17 cellular contexts compared by ENCODE assay signal in genomic region chr21:44898011-44898493, GRCh38. TPM values are rescaled to one million over a fixed set of nuclear protein-coding genes. Genes with fewer than 3 reads are reported as not detected.
DNase-seq lines count a peak whose midpoint lies in the region; ATAC-seq and TF ChIP-seq lines count a peak whose summit lies in the region.
"Had no signal": no experiment of that assay in that cellular context is flagged by ENCODE, and none has a peak within 500 bp of the region (broad histone marks: within the 10 kb centered on the region; RNA-seq: fewer than 3 reads in every experiment).

No MANE protein-coding gene starts in this region.

- no peak overlapping the region for H3K27ac ChIP-seq in right atrium auricular region
- H3K27ac ChIP-seq: SK-N-MC had no signal

- peak overlapping the region; percentile 36 for H3K27ac Mint-ChIP-seq in activated T-helper 17 cell treated with anti-CD3 and anti-CD28 coated beads, Interleukin-2, amount 50 U/mL, for 72 hours
- peak overlapping the region; percentile 43 for H3K27ac Mint-ChIP-seq in stimulated activated effector memory CD8-positive, alpha-beta T cell treated with anti-CD3 and anti-CD28 coated beads, Interleukin-12 subunit alpha, Interleukin-12 subunit beta, amount 100 ng/mL, for 72 hours
- H3K27ac Mint-ChIP-seq: HFFc6 had no signal

- intact Hi-C loops in left ventricle myocardium superior (cut with micrococcal nuclease), result no loop called here

- DNase-seq in left ventricle myocardium superior, result peak; percentile 27
- DNase-seq in right atrium auricular region (ENCODE audit: low spot score), result no peak
- peak; percentile 62 for DNase-seq in left kidney (ENCODE audit: low read depth, low spot score)
- no peak for DNase-seq in stimulated activated effector memory CD8-positive, alpha-beta T cell treated with anti-CD3 and anti-CD28 coated beads, Interleukin-12 subunit alpha, Interleukin-12 subunit beta, amount 100 ng/mL, for 72 hours (ENCODE audit: low spot score in 2 of 2)
- no peak for DNase-seq in foreskin fibroblast
- DNase-seq: HFFc6, Kasumi-1, MM.1S, NCI-H1092 treated with DMSO at 0.1 percent for 48 hours, NCI-H2081 treated with DMSO at 0.1 percent for 48 hours, NCI-H2227 treated with DMSO at 0.1 percent for 48 hours, NCI-H524 had no signal

- no peaks in the 10 kb centered on the region for H3K9me3 ChIP-seq in right atrium auricular region
- H3K9me3 ChIP-seq: BE2C had no signal

- H3K4me1 ChIP-seq in right atrium auricular region, result no peaks in the 10 kb centered on the region
- H3K4me1 ChIP-seq: BE2C had no signal

- no peak for TF ChIP-seq CTCF in right atrium auricular region (IDR thresholded peaks at IDR 0.05)
- no peak for TF ChIP-seq CTCF in foreskin fibroblast (IDR thresholded peaks at IDR 0.05; ENCODE audit: low read depth, low read length)

- ATAC-seq in left ventricle myocardium superior, result no peak
- ATAC-seq in activated T-helper 17 cell treated with anti-CD3 and anti-CD28 coated beads, Interleukin-2, amount 50 U/mL, for 72 hours (replicated peaks), result no peak
- no peak for ATAC-seq in stimulated activated effector memory CD8-positive, alpha-beta T cell treated with anti-CD3 and anti-CD28 coated beads, Interleukin-12 subunit alpha, Interleukin-12 subunit beta, amount 100 ng/mL, for 72 hours
- ATAC-seq in HG03565 (IDR thresholded peaks at IDR 0.05; ENCODE audit: unreplicated experiment), result no peak
- no peak for ATAC-seq in GM19035 (IDR thresholded peaks at IDR 0.05; ENCODE audit: unreplicated experiment)

- peaks cover 11% of the 10 kb centered on the region for H3K4me1 Mint-ChIP-seq in activated T-helper 17 cell treated with anti-CD3 and anti-CD28 coated beads, Interleukin-2, amount 50 U/mL, for 72 hours
- peaks cover 18% of the 10 kb centered on the region for H3K4me1 Mint-ChIP-seq in stimulated activated effector memory CD8-positive, alpha-beta T cell treated with anti-CD3 and anti-CD28 coated beads, Interleukin-12 subunit alpha, Interleukin-12 subunit beta, amount 100 ng/mL, for 72 hours

- H3K36me3 ChIP-seq in right atrium auricular region, result no peaks in the 10 kb centered on the region
- H3K36me3 ChIP-seq: BE2C had no signal

- H3K4me3 ChIP-seq in right atrium auricular region (no peak overlapping the region), foreskin fibroblast (ENCODE audit: low read depth in 1 of 2, low read length in 2 of 2) (no peak overlapping the region)
- H3K4me3 ChIP-seq: SK-N-MC had no signal

- no peaks in the 10 kb centered on the region for H3K27me3 Mint-ChIP-seq in activated T-helper 17 cell treated with anti-CD3 and anti-CD28 coated beads, Interleukin-2, amount 50 U/mL, for 72 hours

- peaks cover 82% of the 10 kb centered on the region for H3K36me3 Mint-ChIP-seq in activated T-helper 17 cell treated with anti-CD3 and anti-CD28 coated beads, Interleukin-2, amount 50 U/mL, for 72 hours (ENCODE audit: low read depth)
- H3K36me3 Mint-ChIP-seq in stimulated activated effector memory CD8-positive, alpha-beta T cell treated with anti-CD3 and anti-CD28 coated beads, Interleukin-12 subunit alpha, Interleukin-12 subunit beta, amount 100 ng/mL, for 72 hours, result peaks cover 98% of the 10 kb centered on the region

- no peaks in the 10 kb centered on the region for H3K9me3 Mint-ChIP-seq in activated T-helper 17 cell treated with anti-CD3 and anti-CD28 coated beads, Interleukin-2, amount 50 U/mL, for 72 hours
- H3K9me3 Mint-ChIP-seq in stimulated activated effector memory CD8-positive, alpha-beta T cell treated with anti-CD3 and anti-CD28 coated beads, Interleukin-12 subunit alpha, Interleukin-12 subunit beta, amount 100 ng/mL, for 72 hours, result no peaks in the 10 kb centered on the region
- H3K9me3 Mint-ChIP-seq: HFFc6 had no signal

- no peaks in the 10 kb centered on the region for H3K27me3 ChIP-seq in right atrium auricular region

- H3K4me3 Mint-ChIP-seq in activated T-helper 17 cell treated with anti-CD3 and anti-CD28 coated beads, Interleukin-2, amount 50 U/mL, for 72 hours, result no peak overlapping the region
- no peak overlapping the region for H3K4me3 Mint-ChIP-seq in stimulated activated effector memory CD8-positive, alpha-beta T cell treated with anti-CD3 and anti-CD28 coated beads, Interleukin-12 subunit alpha, Interleukin-12 subunit beta, amount 100 ng/mL, for 72 hours
- H3K4me3 Mint-ChIP-seq: HFFc6 had no signal

RNA-seq across cellular contexts. Expression of gene ITGB2, which starts 22.6 kb away (rescaled TPM):
- total RNA-seq in left ventricle myocardium superior (26.5 TPM), right atrium auricular region (10 to 100 TPM; 16.7 to 63.6 TPM)
- total RNA-seq in activated T-helper 17 cell treated with anti-CD3 and anti-CD28 coated beads, Interleukin-2, amount 50 U/mL, for 72 hours, result 100 to 1,000 TPM; 240 to 302 TPM

RNA-seq across cellular contexts. Expression of gene PTTG1IP, which starts 24.6 kb away (rescaled TPM):
- total RNA-seq in left ventricle myocardium superior (143 TPM), right atrium auricular region (100 to 1,000 TPM; 284 to 303 TPM)
- 10 to 100 TPM; 76.5 to 78.8 TPM for total RNA-seq in activated T-helper 17 cell treated with anti-CD3 and anti-CD28 coated beads, Interleukin-2, amount 50 U/mL, for 72 hours

RNA-seq across cellular contexts. Expression of gene SLX9, which starts 41.8 kb away (rescaled TPM):
- total RNA-seq in left ventricle myocardium superior (69.9 TPM), right atrium auricular region (10 to 100 TPM; 15.9 to 18.8 TPM)
- 10 to 100 TPM; 28.6 to 56.7 TPM for total RNA-seq in activated T-helper 17 cell treated with anti-CD3 and anti-CD28 coated beads, Interleukin-2, amount 50 U/mL, for 72 hours

Comparison
In these comparisons a context has a peak if more than half of its experiments do, and no peak if none do; other contexts are left out.
1. DNase-seq: peak in left ventricle myocardium superior (single experiment) and left kidney (single experiment); none in right atrium auricular region (single experiment), stimulated activated effector memory CD8-positive, alpha-beta T cell treated with anti-CD3 and anti-CD28 coated beads, Interleukin-12 subunit alpha, Interleukin-12 subunit beta, amount 100 ng/mL, for 72 hours (0 of 2) and foreskin fibroblast (0 of 2).